8 cellular contexts compared by ENCODE assay signal in genomic region chr4:89111833-89112563, GRCh38. TPM values are rescaled to one million over a fixed set of nuclear protein-coding genes. Genes with fewer than 3 reads are reported as not detected.
DNase-seq lines count a peak whose midpoint lies in the region; ATAC-seq, FAIRE-seq and TF ChIP-seq lines count a peak whose summit lies in the region.

No MANE protein-coding gene starts in this region.

- no peak for TF ChIP-seq CTCF in SK-N-SH (IDR thresholded peaks at IDR 0.05)

- no peaks in the 10 kb centered on the region for H3K9me2 ChIP-seq in SK-N-SH

- peak overlapping the region; percentile 91 for H2AFZ ChIP-seq in SK-N-SH (ENCODE audit: low read depth)

- peak overlapping the region; percentile 93 for H3K4me2 ChIP-seq in SK-N-SH

- H3K27me3 Mint-ChIP-seq in natural killer cell treated with Interleukin-12 subunit alpha and Interleukin-12 subunit beta and Interleukin-15 and Interleukin-18, amount 100 ng/mL, for 72 hours = peaks cover 11 to 15% of the 10 kb centered on the region in 2 donors

- no peaks in the 10 kb centered on the region for H3K9me3 ChIP-seq in SK-N-SH

- H3K4me3 Mint-ChIP-seq in natural killer cell treated with Interleukin-12 subunit alpha and Interleukin-12 subunit beta and Interleukin-15 and Interleukin-18, amount 100 ng/mL, for 72 hours = peak overlapping the region; percentile 86

- TF ChIP-seq POLR2A in H54 (IDR thresholded peaks at IDR 0.05; ENCODE audit: low read depth, low read length) = no peak

- peaks cover 10% of the 10 kb centered on the region for H3K36me3 Mint-ChIP-seq in natural killer cell treated with Interleukin-12 subunit alpha and Interleukin-12 subunit beta and Interleukin-15 and Interleukin-18, amount 100 ng/mL, for 72 hours

- H3K27ac ChIP-seq in SK-N-SH (ENCODE audit: low read depth in 2 of 2, low read length in 1 of 2) (peak overlapping the region; percentile 21 to 65; a peak in 3 of 4 replicates), epithelial cell of prostate (peak overlapping the region; percentile 89)

- H3F3A ChIP-seq in SK-N-SH (replicated peaks; ENCODE audit: insufficient read depth) = no peaks in the 10 kb centered on the region

- no peaks in the 10 kb centered on the region for H4K20me1 ChIP-seq in SK-N-SH (ENCODE audit: insufficient read depth)

- ATAC-seq in natural killer cell treated with Interleukin-12 subunit alpha and Interleukin-12 subunit beta and Interleukin-15 and Interleukin-18, amount 100 ng/mL, for 72 hours = no peak
- no peak for ATAC-seq in GM19463 (IDR thresholded peaks at IDR 0.05; ENCODE audit: unreplicated experiment)
- no peak for ATAC-seq in GM21381 (IDR thresholded peaks at IDR 0.05; ENCODE audit: unreplicated experiment)

- peaks cover 0 to 5% of the 10 kb centered on the region in 2 experiments for H3K36me3 ChIP-seq in SK-N-SH (replicated peaks in 1 of 2; ENCODE audit: control insufficient read depth in 1 of 2, insufficient read depth in 2 of 2, low read length in 1 of 2)

- H3K4me1 Mint-ChIP-seq in natural killer cell treated with Interleukin-12 subunit alpha and Interleukin-12 subunit beta and Interleukin-15 and Interleukin-18, amount 100 ng/mL, for 72 hours (ENCODE audit: low read depth in 2 of 2) = peaks cover 22 to 27% of the 10 kb centered on the region in 2 donors

- TF ChIP-seq EP300 in SK-N-SH (IDR thresholded peaks at IDR 0.05; ENCODE audit: borderline replicate concordance in 1 of 2, low read depth in 1 of 2, low read length in 1 of 2) = no peak

- H3K79me2 ChIP-seq in SK-N-SH (ENCODE audit: insufficient read depth) = no peaks in the 10 kb centered on the region

- H3K4me3 ChIP-seq in SK-N-SH (ENCODE audit: low read depth in 2 of 2, low read length in 1 of 2) = peak overlapping the region; percentile 85 to 86

- 0 out of 2 replicates have a peak, but pooled peaks cover 20% of the 10 kb centered on the region for H3K27me3 ChIP-seq in SK-N-SH (ENCODE audit: insufficient read depth)

- no peaks in the 10 kb centered on the region for H3K9me3 Mint-ChIP-seq in natural killer cell treated with Interleukin-12 subunit alpha and Interleukin-12 subunit beta and Interleukin-15 and Interleukin-18, amount 100 ng/mL, for 72 hours

- H3K9ac ChIP-seq in SK-N-SH = peak overlapping the region; percentile 74

- CTCF ChIA-PET in SK-N-SH (lab: Yijun Ruan, JAX) = interaction anchor here (0.6 to 1.3 kb wide), 5 partner anchors 11 to 406 kb away, joined by 3 to 4 read pairs (median 3); no protein-coding TSS in a partner anchor

- peaks cover 0 to 12% of the 10 kb centered on the region in 2 experiments; a peak in 2 of 4 replicates for H3K4me1 ChIP-seq in SK-N-SH (ENCODE audit: control insufficient read depth in 1 of 2, insufficient read depth in 2 of 2, low read depth in 1 of 2, low read length in 1 of 2)

- POLR2A ChIA-PET in SK-N-SH (lab: Yijun Ruan, JAX) = interaction anchor here (0.7 kb wide), 1 partner anchor 31 kb away, joined by 3 read pairs; no protein-coding TSS in a partner anchor

- TF ChIP-seq RAD21 in SK-N-SH (IDR thresholded peaks at IDR 0.05; ENCODE audit: low read length) = no peak

- WGBS in SK-N-SH (ENCODE audit: low lambda C conversion rate) = 21% methylated on average over 13 of the region's 15 CpGs

- peak overlapping the region; percentile 73 to 77 for H3K27ac Mint-ChIP-seq in natural killer cell treated with Interleukin-12 subunit alpha and Interleukin-12 subunit beta and Interleukin-15 and Interleukin-18, amount 100 ng/mL, for 72 hours

- peak; percentile 58 for FAIRE-seq in H54 (lab: Jason Lieb, UNC)

- peak; percentile 55 to 68 for DNase-seq in AML-193 (lab: John Stamatoyannopoulos, UW)
- DNase-seq in H54 (ENCODE audit: insufficient read length, low spot score) = no peak
- peak; percentile 30 for DNase-seq in SK-N-SH
- peak; percentile 96 for DNase-seq in epithelial cell of prostate (ENCODE audit: low read depth, low spot score)
- DNase-seq in natural killer cell treated with Interleukin-12 subunit alpha and Interleukin-12 subunit beta and Interleukin-15 and Interleukin-18, amount 100 ng/mL, for 72 hours (ENCODE audit: low spot score) = no peak
- no peak for DNase-seq in T1000 (lab: John Stamatoyannopoulos, UW)

TF ChIP-seq in SK-N-SH, 30 proteins besides CTCF, POLR2A, EP300 and RAD21:
- TF ChIP-seq FOXM1 (IDR thresholded peaks at IDR 0.05; ENCODE audit: low read depth) (no peak), TEAD4 (IDR thresholded peaks at IDR 0.05; ENCODE audit: borderline replicate concordance, insufficient read depth) (no peak), USF1 (IDR thresholded peaks at IDR 0.05; ENCODE audit: borderline replicate concordance, low read depth) (no peak), RCOR1 (IDR thresholded peaks at IDR 0.05; ENCODE audit: low read length) (no peak), FOXJ3 (CRISPR knock-in tag; IDR thresholded peaks at IDR 0.05) (no peak), IRF3 (IDR thresholded peaks at IDR 0.05; ENCODE audit: low read depth, low read length) (no peak), GATA2 (CRISPR knock-in tag; IDR thresholded peaks at IDR 0.05) (no peak), RFX5 (IDR thresholded peaks at IDR 0.05; ENCODE audit: low read length) (no peak), SMC3 (IDR thresholded peaks at IDR 0.05; ENCODE audit: low read depth, low read length) (no peak), RXRA (IDR thresholded peaks at IDR 0.05; ENCODE audit: borderline replicate concordance, low read depth) (no peak), SIN3A (IDR thresholded peaks at IDR 0.05; ENCODE audit: borderline replicate concordance, low read depth, low read length) (no peak), GABPA (IDR thresholded peaks at IDR 0.05; ENCODE audit: low read depth) (no peak)
- TF ChIP-seq, protein P1, sequence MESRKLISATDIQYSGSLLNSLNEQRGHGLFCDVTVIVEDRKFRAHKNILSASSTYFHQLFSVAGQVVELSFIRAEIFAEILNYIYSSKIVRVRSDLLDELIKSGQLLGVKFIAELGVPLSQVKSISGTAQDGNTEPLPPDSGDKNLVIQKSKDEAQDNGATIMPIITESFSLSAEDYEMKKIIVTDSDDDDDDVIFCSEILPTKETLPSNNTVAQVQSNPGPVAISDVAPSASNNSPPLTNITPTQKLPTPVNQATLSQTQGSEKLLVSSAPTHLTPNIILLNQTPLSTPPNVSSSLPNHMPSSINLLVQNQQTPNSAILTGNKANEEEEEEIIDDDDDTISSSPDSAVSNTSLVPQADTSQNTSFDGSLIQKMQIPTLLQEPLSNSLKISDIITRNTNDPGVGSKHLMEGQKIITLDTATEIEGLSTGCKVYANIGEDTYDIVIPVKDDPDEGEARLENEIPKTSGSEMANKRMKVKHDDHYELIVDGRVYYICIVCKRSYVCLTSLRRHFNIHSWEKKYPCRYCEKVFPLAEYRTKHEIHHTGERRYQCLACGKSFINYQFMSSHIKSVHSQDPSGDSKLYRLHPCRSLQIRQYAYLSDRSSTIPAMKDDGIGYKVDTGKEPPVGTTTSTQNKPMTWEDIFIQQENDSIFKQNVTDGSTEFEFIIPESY (IDR thresholded peaks at IDR 0.05; ENCODE audit: borderline replicate concordance, low read depth) = no peak

RNA-seq across cellular contexts. Expression of gene TIGD2, which starts 0.7 kb away (rescaled TPM):
- 0.84 and 0.96 TPM in 2 replicates for polyA plus RNA-seq in SK-N-SH (2012; rRNA removed)
- polyA plus RNA-seq in SK-N-SH (2012; cell fraction: cytosol; rRNA removed) = 1.3 and 1.5 TPM in 2 replicates
- polyA plus RNA-seq in SK-N-SH (2012; cell fraction: nucleus; rRNA removed) = 0.40 and 0.61 TPM in 2 replicates
- 1 to 10 TPM; 4.9 to 5.7 TPM for total RNA-seq in natural killer cell treated with Interleukin-12 subunit alpha and Interleukin-12 subunit beta and Interleukin-15 and Interleukin-18, amount 100 ng/mL, for 72 hours

RNA-seq across cellular contexts. Expression of gene FAM13A, which starts 55.0 kb away (rescaled TPM):
- polyA plus RNA-seq in SK-N-SH (2012; rRNA removed) = 0.67 and 1.1 TPM in 2 replicates
- 0.75 and 0.76 TPM in 2 replicates for polyA plus RNA-seq in SK-N-SH (2012; cell fraction: cytosol; rRNA removed)
- 1.8 and 2.2 TPM in 2 replicates for polyA plus RNA-seq in SK-N-SH (2012; cell fraction: nucleus; rRNA removed)
- total RNA-seq in natural killer cell treated with Interleukin-12 subunit alpha and Interleukin-12 subunit beta and Interleukin-15 and Interleukin-18, amount 100 ng/mL, for 72 hours = 1 to 10 TPM in 1 of 2 donors, under 1 TPM in 1; 0.73 to 2.1 TPM

Comparison
In these comparisons a context has a peak if more than half of its experiments do, and no peak if none do; other contexts are left out.
1. DNase-seq: peak in AML-193 (2 of 2), SK-N-SH (single experiment) and epithelial cell of prostate (single experiment); none in H54 (single experiment), natural killer cell treated with Interleukin-12 subunit alpha and Interleukin-12 subunit beta and Interleukin-15 and Interleukin-18, amount 100 ng/mL, for 72 hours (single experiment) and T1000 (single experiment).